In the genomic region with DNA sequence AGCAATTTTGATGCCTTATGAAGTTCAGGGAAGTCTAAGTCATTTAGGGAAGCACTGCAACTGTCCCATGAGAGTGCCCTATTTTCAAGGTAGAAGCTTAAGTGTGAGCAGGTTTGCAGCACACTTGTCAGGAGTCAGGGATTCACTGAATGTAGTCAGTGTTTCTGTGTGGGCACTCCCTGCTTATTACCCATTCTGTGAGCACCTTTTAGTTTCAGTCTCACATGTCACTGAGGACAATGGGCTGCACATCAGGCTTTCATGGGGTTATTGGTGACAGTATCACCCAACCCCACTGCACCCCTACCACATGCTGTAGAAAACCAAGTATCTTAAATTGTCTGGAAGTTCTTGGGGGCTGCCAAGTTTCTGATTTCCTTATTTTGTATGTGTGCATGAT, we compare ENCODE assay signal across 2 cellular contexts.
TF ChIP-seq lines count a peak whose summit lies in the region.

No MANE protein-coding gene starts in this region.

TF ChIP-seq in WTC11, 78 proteins besides CTCF, POLR2A, EP300 and RAD21 (continues in another document):
- TF ChIP-seq, protein P1, sequence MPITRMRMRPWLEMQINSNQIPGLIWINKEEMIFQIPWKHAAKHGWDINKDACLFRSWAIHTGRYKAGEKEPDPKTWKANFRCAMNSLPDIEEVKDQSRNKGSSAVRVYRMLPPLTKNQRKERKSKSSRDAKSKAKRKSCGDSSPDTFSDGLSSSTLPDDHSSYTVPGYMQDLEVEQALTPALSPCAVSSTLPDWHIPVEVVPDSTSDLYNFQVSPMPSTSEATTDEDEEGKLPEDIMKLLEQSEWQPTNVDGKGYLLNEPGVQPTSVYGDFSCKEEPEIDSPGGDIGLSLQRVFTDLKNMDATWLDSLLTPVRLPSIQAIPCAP (CRISPR knock-in tag; IDR thresholded peaks at IDR 0.05): no peak
- TF ChIP-seq ZNF425 (CRISPR knock-in tag; conservative IDR thresholded peaks at IDR 0.05) (no peak), HMGA2 (CRISPR knock-in tag; IDR thresholded peaks at IDR 0.05) (no peak), PREB (CRISPR knock-in tag; IDR thresholded peaks at IDR 0.05; ENCODE audit: borderline replicate concordance) (no peak), ZNF671 (CRISPR knock-in tag; IDR thresholded peaks at IDR 0.05) (no peak), FOXP1 (CRISPR knock-in tag; IDR thresholded peaks at IDR 0.05; ENCODE audit: borderline replicate concordance) (no peak), CREM (CRISPR knock-in tag; IDR thresholded peaks at IDR 0.05) (no peak), ARID4B (CRISPR knock-in tag; IDR thresholded peaks at IDR 0.05; ENCODE audit: borderline replicate concordance) (no peak), NR1H2 (CRISPR knock-in tag; IDR thresholded peaks at IDR 0.05) (no peak), GTF2I (CRISPR knock-in tag; conservative IDR thresholded peaks at IDR 0.05) (no peak), ERG (CRISPR knock-in tag; IDR thresholded peaks at IDR 0.05) (no peak)
- TF ChIP-seq, protein P2, sequence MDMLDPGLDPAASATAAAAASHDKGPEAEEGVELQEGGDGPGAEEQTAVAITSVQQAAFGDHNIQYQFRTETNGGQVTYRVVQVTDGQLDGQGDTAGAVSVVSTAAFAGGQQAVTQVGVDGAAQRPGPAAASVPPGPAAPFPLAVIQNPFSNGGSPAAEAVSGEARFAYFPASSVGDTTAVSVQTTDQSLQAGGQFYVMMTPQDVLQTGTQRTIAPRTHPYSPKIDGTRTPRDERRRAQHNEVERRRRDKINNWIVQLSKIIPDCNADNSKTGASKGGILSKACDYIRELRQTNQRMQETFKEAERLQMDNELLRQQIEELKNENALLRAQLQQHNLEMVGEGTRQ (CRISPR knock-in tag; IDR thresholded peaks at IDR 0.05): no peak

TF ChIP-seq in neural cell, 6 proteins besides CTCF, POLR2A, EP300 and RAD21 (continued from another document):
- no peak for TF ChIP-seq REST (IDR thresholded peaks at IDR 0.05; ENCODE audit: borderline replicate concordance)
TF ChIP-seq in neural cell: peak in this region for 0.
